In the genomic region with DNA sequence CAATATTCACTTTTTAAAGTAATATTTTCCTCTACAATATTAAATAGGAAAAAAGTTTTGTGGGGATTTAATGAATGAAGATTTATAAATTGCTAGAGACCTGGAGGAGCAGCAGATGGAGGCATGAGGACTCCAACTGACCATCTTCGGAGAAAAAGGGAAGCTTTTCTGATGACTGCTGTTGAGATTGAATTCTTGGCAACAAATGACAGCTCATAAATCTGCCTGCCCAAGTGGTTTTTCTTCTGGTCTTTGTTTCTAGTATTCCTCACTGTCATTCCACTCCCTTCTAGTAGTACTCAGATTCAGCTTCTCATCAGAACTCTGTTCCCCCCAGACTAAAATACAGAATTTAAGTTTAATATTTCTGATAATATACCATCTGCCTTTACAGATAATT, we compare ENCODE assay signal across 23 cellular contexts.
DNase-seq lines count a peak whose midpoint lies in the region; ATAC-seq, FAIRE-seq and TF ChIP-seq lines count a peak whose summit lies in the region.
"Had no signal": no experiment of that assay in that cellular context is flagged by ENCODE, and none has a peak within 500 bp of the region (broad histone marks: within the 10 kb centered on the region; RNA-seq: fewer than 3 reads in every experiment).

No MANE protein-coding gene starts in this region.

- TF ChIP-seq CTCF in K562 (IDR thresholded peaks at IDR 0.05 in 2 of 3, conservative IDR thresholded peaks at IDR 0.05 in 1 of 3; ENCODE audit: insufficient read depth in 2 of 3, low read depth in 1 of 3, low read length in 3 of 3) (no peak), psoas muscle (IDR thresholded peaks at IDR 0.05) (no peak), smooth muscle cell (IDR thresholded peaks at IDR 0.05; ENCODE audit: borderline replicate concordance, insufficient read depth, poor library complexity, severe bottlenecking) (no peak)

- no peaks in the 10 kb centered on the region for H3K9me1 ChIP-seq in K562 (ENCODE audit: control insufficient read depth, insufficient read depth, low read length)

- H3K27ac ChIP-seq in K562 (ENCODE audit: extremely low read depth, low read depth, low read length) (no peak overlapping the region), psoas muscle (peak overlapping the region; percentile 53), smooth muscle cell (ENCODE audit: low read depth) (no peak overlapping the region)
- H3K27ac ChIP-seq: adrenal gland, KMS-11, right atrium auricular region, SK-N-MC, tibial artery had no signal

- H3K9ac ChIP-seq in K562 (ENCODE audit: insufficient read depth in 1 of 2, low read depth in 2 of 2, low read length in 2 of 2) = no peak overlapping the region
- no peak overlapping the region for H3K9ac ChIP-seq in smooth muscle cell (ENCODE audit: low read depth)
- H3K9ac ChIP-seq: KMS-11 had no signal

- H2AFZ ChIP-seq in K562 (ENCODE audit: low read depth, low read length) (no peak overlapping the region), smooth muscle cell (ENCODE audit: low read depth) (no peak overlapping the region)

- H3K9me3 ChIP-seq in K562 (replicated peaks; ENCODE audit: control insufficient read depth, insufficient read depth, low read depth, low read length) (no peaks in the 10 kb centered on the region), psoas muscle (no peaks in the 10 kb centered on the region), smooth muscle cell (replicated peaks; ENCODE audit: low read depth) (no peaks in the 10 kb centered on the region)
- H3K9me3 ChIP-seq: adrenal gland, Caco-2, right atrium auricular region, tibial artery had no signal

- intact Hi-C loops in K562 (cut with micrococcal nuclease) (no loop called here), psoas muscle (cut with DNase I) (no loop called here)

- H4K20me1 ChIP-seq in K562 (replicated peaks; ENCODE audit: control insufficient read depth, insufficient read depth, low read length) (no peaks in the 10 kb centered on the region), smooth muscle cell (ENCODE audit: low read depth) (no peaks in the 10 kb centered on the region)

- H3K27me3 ChIP-seq in K562 (ENCODE audit: control insufficient read depth in 2 of 2, insufficient read depth in 2 of 2, low read length in 2 of 2) (peaks cover 31% of the 10 kb centered on the region in 2 experiments), psoas muscle (ENCODE audit: insufficient read depth in 3 of 3, low read length in 2 of 3) (no peaks in the 10 kb centered on the region), smooth muscle cell (ENCODE audit: low read depth) (peaks cover 5% of the 10 kb centered on the region)
- H3K27me3 ChIP-seq: adrenal gland, right atrium auricular region, tibial artery had no signal

- no TSS peak for BruUV-seq in K562 (replicated peaks; lab: Mats Ljungman, UMichigan)

- no peak overlapping the region for H3K4me3 ChIP-seq in K562
- H3K4me3 ChIP-seq in psoas muscle = peak overlapping the region; percentile 15
- no peak overlapping the region for H3K4me3 ChIP-seq in smooth muscle cell
- H3K4me3 ChIP-seq: adrenal gland, right atrium auricular region, SK-N-MC, tibial artery had no signal

- H3K4me2 ChIP-seq in K562 (ENCODE audit: insufficient read depth, low read length) (no peak overlapping the region), smooth muscle cell (no peak overlapping the region)
- H3K4me2 ChIP-seq: KMS-11 had no signal

- TF ChIP-seq RAD21 in K562 (CRISPR knock-in tag; conservative IDR thresholded peaks at IDR 0.05 in 1 of 2, IDR thresholded peaks at IDR 0.05 in 1 of 2) = no peak

- CTCF ChIA-PET in K562 (lab: Yijun Ruan, JAX; ENCODE audit: low intra/inter-chr PET ratio) = no interaction called here

- no peak for TF ChIP-seq EP300 in K562 (IDR thresholded peaks at IDR 0.05; ENCODE audit: low read length)

- H3F3A ChIP-seq in smooth muscle cell (ENCODE audit: low read depth) = no peaks in the 10 kb centered on the region

- 5% methylated on average over 1 of the region's 1 CpG for WGBS in K562 (ENCODE audit: insufficient coverage, low coverage, missing lambda C conversion rate)
- WGBS in psoas muscle, 3 donors = 10 to 26% (median 25%) methylated on average over 1 of the region's 1 CpG
- WGBS in smooth muscle cell (ENCODE audit: low lambda C conversion rate) = 85% methylated on average over 1 of the region's 1 CpG

- peak; percentile 48 for DNase-seq in NCI-H1694 treated with DMSO at 0.1 percent for 48 hours (lab: John Stamatoyannopoulos, UW)
- DNase-seq in NCI-H1694 (lab: John Stamatoyannopoulos, UW) = no peak
- peak; percentile 56 for DNase-seq in NCI-H2227 treated with DMSO at 0.1 percent for 48 hours (lab: John Stamatoyannopoulos, UW)
- no peak for DNase-seq in K562 (ENCODE audit: extremely low read depth in 1 of 4, low spot score in 3 of 4)
- no peak for DNase-seq in psoas muscle
- no peak for DNase-seq in COR-L47 (lab: John Stamatoyannopoulos, UW)
- no peak for DNase-seq in smooth muscle cell (lab: John Stamatoyannopoulos, UW; ENCODE audit: unreplicated experiment)
- no peak for DNase-seq in AML-193 (lab: John Stamatoyannopoulos, UW)
- DNase-seq: activated CD4-positive, CD25-positive, alpha-beta regulatory T cell treated with anti-CD3 and anti-CD28 coated beads, Interleukin-2, amount 50 U/mL, for 72 hours; activated CD8-positive, alpha-beta T cell treated with anti-CD3 and anti-CD28 coated beads, Interleukin-2, amount 10 ng/mL, durations not matched to agents 7 days and 5 days; adrenal gland; Caco-2; head of caudate nucleus; left cardiac atrium; naive thymus-derived CD8-positive, alpha-beta T cell; NCI-H1105; stimulated activated naive CD8-positive, alpha-beta T cell treated with anti-CD3 and anti-CD28 coated beads, Interleukin-15, amount 100 ng/mL, for 72 hours; tibial artery had no signal

- POLR2A ChIA-PET in K562 (lab: Yijun Ruan, JAX) = interaction anchor here (0.6 to 1.1 kb wide), 3 partner anchors 19 to 558 kb away, joined by 3 to 4 read pairs (median 3); no protein-coding TSS in a partner anchor

- H3K79me2 ChIP-seq in K562 (ENCODE audit: control insufficient read depth, insufficient read depth, low read length) = no peaks in the 10 kb centered on the region
- no peaks in the 10 kb centered on the region for H3K79me2 ChIP-seq in smooth muscle cell (ENCODE audit: low read depth)

- H3K4me1 ChIP-seq in K562 (replicated peaks in 1 of 2; ENCODE audit: control insufficient read depth in 2 of 2, insufficient read depth in 2 of 2, low read length in 2 of 2) (no peaks in the 10 kb centered on the region), psoas muscle (peaks cover 10% of the 10 kb centered on the region), smooth muscle cell (ENCODE audit: low read depth) (no peaks in the 10 kb centered on the region)
- H3K4me1 ChIP-seq: adrenal gland, right atrium auricular region, tibial artery had no signal

- ATAC-seq in K562 (no peak), psoas muscle (peak in 1 of 4 donors; percentile 36)
- ATAC-seq: activated CD8-positive, alpha-beta T cell treated with anti-CD3 and anti-CD28 coated beads, Interleukin-2, amount 10 ng/mL, durations not matched to agents 7 days and 5 days; left cardiac atrium; naive thymus-derived CD8-positive, alpha-beta T cell; stimulated activated naive CD8-positive, alpha-beta T cell treated with anti-CD3 and anti-CD28 coated beads, Interleukin-15, amount 100 ng/mL, for 72 hours had no signal

- no peak for FAIRE-seq in K562 (lab: Jason Lieb, UNC)
- FAIRE-seq: A204.1, bronchial epithelial cell had no signal

- TF ChIP-seq POLR2A in K562 (conservative IDR thresholded peaks at IDR 0.05) = no peak

- in situ Hi-C loops in K562 (cut with MboI) = no loop called here

- H3K36me3 ChIP-seq in K562 (ENCODE audit: control insufficient read depth, insufficient read depth, low read length) (no peaks in the 10 kb centered on the region), psoas muscle (ENCODE audit: insufficient read depth in 1 of 2, low read depth in 1 of 2) (no peaks in the 10 kb centered on the region), smooth muscle cell (ENCODE audit: low read depth) (no peaks in the 10 kb centered on the region)
- H3K36me3 ChIP-seq: adrenal gland, right atrium auricular region, tibial artery had no signal

TF ChIP-seq in K562, 482 proteins besides CTCF, POLR2A, EP300 and RAD21 (continues in another document):
- TF ChIP-seq, protein P1, sequence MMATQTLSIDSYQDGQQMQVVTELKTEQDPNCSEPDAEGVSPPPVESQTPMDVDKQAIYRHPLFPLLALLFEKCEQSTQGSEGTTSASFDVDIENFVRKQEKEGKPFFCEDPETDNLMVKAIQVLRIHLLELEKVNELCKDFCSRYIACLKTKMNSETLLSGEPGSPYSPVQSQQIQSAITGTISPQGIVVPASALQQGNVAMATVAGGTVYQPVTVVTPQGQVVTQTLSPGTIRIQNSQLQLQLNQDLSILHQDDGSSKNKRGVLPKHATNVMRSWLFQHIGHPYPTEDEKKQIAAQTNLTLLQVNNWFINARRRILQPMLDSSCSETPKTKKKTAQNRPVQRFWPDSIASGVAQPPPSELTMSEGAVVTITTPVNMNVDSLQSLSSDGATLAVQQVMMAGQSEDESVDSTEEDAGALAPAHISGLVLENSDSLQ (IDR thresholded peaks at IDR 0.05) = peak; percentile 86
- TF ChIP-seq, protein P2, sequence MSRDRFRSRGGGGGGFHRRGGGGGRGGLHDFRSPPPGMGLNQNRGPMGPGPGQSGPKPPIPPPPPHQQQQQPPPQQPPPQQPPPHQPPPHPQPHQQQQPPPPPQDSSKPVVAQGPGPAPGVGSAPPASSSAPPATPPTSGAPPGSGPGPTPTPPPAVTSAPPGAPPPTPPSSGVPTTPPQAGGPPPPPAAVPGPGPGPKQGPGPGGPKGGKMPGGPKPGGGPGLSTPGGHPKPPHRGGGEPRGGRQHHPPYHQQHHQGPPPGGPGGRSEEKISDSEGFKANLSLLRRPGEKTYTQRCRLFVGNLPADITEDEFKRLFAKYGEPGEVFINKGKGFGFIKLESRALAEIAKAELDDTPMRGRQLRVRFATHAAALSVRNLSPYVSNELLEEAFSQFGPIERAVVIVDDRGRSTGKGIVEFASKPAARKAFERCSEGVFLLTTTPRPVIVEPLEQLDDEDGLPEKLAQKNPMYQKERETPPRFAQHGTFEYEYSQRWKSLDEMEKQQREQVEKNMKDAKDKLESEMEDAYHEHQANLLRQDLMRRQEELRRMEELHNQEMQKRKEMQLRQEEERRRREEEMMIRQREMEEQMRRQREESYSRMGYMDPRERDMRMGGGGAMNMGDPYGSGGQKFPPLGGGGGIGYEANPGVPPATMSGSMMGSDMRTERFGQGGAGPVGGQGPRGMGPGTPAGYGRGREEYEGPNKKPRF (IDR thresholded peaks at IDR 0.05; ENCODE audit: low read depth, low read length) = no peak
- TF ChIP-seq HDAC1 (IDR thresholded peaks at IDR 0.05) (0 out of 4 replicates have a peak, but pooled peaks of 1 of the 2 experiments have one; percentile 25), MEIS2 (IDR thresholded peaks at IDR 0.05; ENCODE audit: partially characterized antibody) (peak; percentile 97), KDM1A (IDR thresholded peaks at IDR 0.05) (peak; percentile 51 to 76; a peak in 2 of 4 replicates), RCOR1 (IDR thresholded peaks at IDR 0.05; ENCODE audit: borderline replicate concordance in 1 of 2, low read depth in 2 of 2, low read length in 2 of 2) (peak in 1 of 2 experiments; percentile 94; a peak in 2 of 4 replicates), ZSCAN29 (IDR thresholded peaks at IDR 0.05) (no peak), CBX1 (IDR thresholded peaks at IDR 0.05; ENCODE audit: low read depth) (no peak), TEAD1 (CRISPR knock-in tag; IDR thresholded peaks at IDR 0.05) (0 out of 4 replicates have a peak, but pooled peaks of 1 of the 2 experiments have one; percentile 51)

Comparison
In these comparisons a context has a peak if more than half of its experiments do, and no peak if none do; other contexts are left out.
1. DNase-seq: peak in NCI-H1694 treated with DMSO at 0.1 percent for 48 hours (single experiment) and NCI-H2227 treated with DMSO at 0.1 percent for 48 hours (single experiment); none in NCI-H1694 (single experiment), K562 (0 of 4), psoas muscle (0 of 2), COR-L47 (single experiment), smooth muscle cell (single experiment) and AML-193 (0 of 2).